In the genomic region with DNA sequence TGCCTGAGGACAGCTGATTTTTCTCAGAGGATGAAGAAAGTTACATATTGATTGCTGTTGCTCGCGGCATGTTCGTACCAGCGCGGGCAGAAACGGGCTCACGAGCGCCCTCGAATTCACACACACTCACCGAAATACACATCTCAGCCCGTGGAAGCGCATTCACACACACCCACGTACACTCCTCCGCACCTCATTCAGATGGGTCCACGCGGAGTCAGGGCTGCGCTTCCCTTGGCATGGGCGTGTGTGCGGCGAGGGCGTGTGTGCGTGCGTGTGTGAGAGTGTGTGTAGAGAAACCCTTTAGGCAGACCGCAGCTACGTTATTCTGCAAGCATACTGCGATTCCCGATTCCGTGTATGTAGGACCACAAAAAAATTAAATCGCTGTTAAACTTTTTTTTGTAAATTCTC, we compare ENCODE assay signal across 8 cellular contexts. TPM values are rescaled to one million over a fixed set of nuclear protein-coding genes. Genes with fewer than 3 reads are reported as not detected.
DNase-seq lines count a peak whose midpoint lies in the region; ATAC-seq and TF ChIP-seq lines count a peak whose summit lies in the region.

No MANE protein-coding gene starts in this region.

- H3F3A ChIP-seq in GM23338 (replicated peaks; ENCODE audit: low read depth) = peaks cover 16% of the 10 kb centered on the region

- H3K36me3 ChIP-seq in GM23338 (ENCODE audit: insufficient read depth) (no peaks in the 10 kb centered on the region), rectal smooth muscle tissue (ENCODE audit: control insufficient read depth, insufficient read depth, low read length) (no peaks in the 10 kb centered on the region)

- H3K27me3 Mint-ChIP-seq in GM23338 (ENCODE audit: insufficient read depth, low read depth, poor library complexity) = peaks cover 65% of the 10 kb centered on the region
- H3K27me3 Mint-ChIP-seq in activated CD8-positive, alpha-beta T cell treated with anti-CD3 and anti-CD28 coated beads for 36 hours = peaks cover 65% of the 10 kb centered on the region

- intact Hi-C loops in activated CD8-positive, alpha-beta T cell treated with anti-CD3 and anti-CD28 coated beads for 36 hours (cut with micrococcal nuclease) = no loop called here
- intact Hi-C loops in left cardiac atrium (cut with DNase I) = loop anchor here in 1 of 2 donors (5.0 to 10.0 kb wide), 4 partner anchors 228 to 1685 kb away; no protein-coding TSS in a partner anchor

- peak overlapping the region; percentile 89 for H3K4me3 Mint-ChIP-seq in GM23338
- H3K4me3 Mint-ChIP-seq in activated CD8-positive, alpha-beta T cell treated with anti-CD3 and anti-CD28 coated beads for 36 hours = peak overlapping the region; percentile 25

- CTCF ChIA-PET in activated CD8-positive, alpha-beta T cell treated with anti-CD3 and anti-CD28 coated beads for 36 hours (lab: Charles Lee) = interaction anchor here (1.4 kb wide), 1 partner anchor 43 kb away, joined by 3 read pairs; no protein-coding TSS in a partner anchor

- no peaks in the 10 kb centered on the region; the same call in 1 of the 3 replicates for H3K9me3 Mint-ChIP-seq in GM23338
- H3K9me3 Mint-ChIP-seq in activated CD8-positive, alpha-beta T cell treated with anti-CD3 and anti-CD28 coated beads for 36 hours = peaks cover 8% of the 10 kb centered on the region

- ATAC-seq in GM23338 (no peak), left cardiac atrium (peak in 1 of 2 donors; percentile 5), HG03280 (IDR thresholded peaks at IDR 0.05; ENCODE audit: unreplicated experiment) (no peak), GM21447 (IDR thresholded peaks at IDR 0.05; ENCODE audit: unreplicated experiment) (no peak)
- no peak for ATAC-seq in activated CD8-positive, alpha-beta T cell treated with anti-CD3 and anti-CD28 coated beads for 36 hours

- TF ChIP-seq CTCF in GM23338 (conservative IDR thresholded peaks at IDR 0.05; ENCODE audit: low read depth in 2 of 2) = no peak; a peak in 1 of 4 replicates
- no peak for TF ChIP-seq CTCF in activated CD8-positive, alpha-beta T cell treated with anti-CD3 and anti-CD28 coated beads for 36 hours (IDR thresholded peaks at IDR 0.05)

- no peaks in the 10 kb centered on the region for H3K36me3 Mint-ChIP-seq in GM23338 (ENCODE audit: low read depth)
- H3K36me3 Mint-ChIP-seq in activated CD8-positive, alpha-beta T cell treated with anti-CD3 and anti-CD28 coated beads for 36 hours (ENCODE audit: low read depth) = peaks cover 5% of the 10 kb centered on the region

- POLR2A ChIA-PET in activated CD8-positive, alpha-beta T cell treated with anti-CD3 and anti-CD28 coated beads for 36 hours (lab: Charles Lee) = no interaction called here

- H3K27me3 ChIP-seq in GM23338 (ENCODE audit: insufficient read depth) (peaks cover 66% of the 10 kb centered on the region), rectal smooth muscle tissue (ENCODE audit: control insufficient read depth, insufficient read depth, low read length) (peaks cover 9% of the 10 kb centered on the region)

- H3K4me3 ChIP-seq in GM23338 (peak overlapping the region; percentile 81), rectal smooth muscle tissue (ENCODE audit: low read length) (peak overlapping the region; percentile 69)

- no peak overlapping the region for H3K27ac Mint-ChIP-seq in GM23338
- no peak overlapping the region for H3K27ac Mint-ChIP-seq in activated CD8-positive, alpha-beta T cell treated with anti-CD3 and anti-CD28 coated beads for 36 hours

- H3K9ac ChIP-seq in rectal smooth muscle tissue (ENCODE audit: low read length) = no peak overlapping the region

- no peaks in the 10 kb centered on the region for H3K79me2 ChIP-seq in GM23338 (replicated peaks; ENCODE audit: insufficient read depth)

- H2AFZ ChIP-seq in GM23338 = peak overlapping the region; percentile 87

- H3K27ac ChIP-seq in GM23338 (ENCODE audit: low read depth) (no peak overlapping the region), rectal smooth muscle tissue (ENCODE audit: low read depth, low read length) (no peak overlapping the region)

- peak overlapping the region; percentile 92 for H3K4me2 ChIP-seq in GM23338

- H3K4me1 ChIP-seq in GM23338 (ENCODE audit: insufficient read depth) = peaks cover 11% of the 10 kb centered on the region
- no peaks in the 10 kb centered on the region for H3K4me1 ChIP-seq in rectal smooth muscle tissue (ENCODE audit: control insufficient read depth, insufficient read depth, low read length)

- peaks cover 23% of the 10 kb centered on the region for H3K4me1 Mint-ChIP-seq in GM23338
- H3K4me1 Mint-ChIP-seq in activated CD8-positive, alpha-beta T cell treated with anti-CD3 and anti-CD28 coated beads for 36 hours (ENCODE audit: low read depth) = peaks cover 36% of the 10 kb centered on the region

- H4K20me1 ChIP-seq in GM23338 (replicated peaks; ENCODE audit: insufficient read depth) = no peaks in the 10 kb centered on the region; the same call in 1 of the 2 replicates

- no peaks in the 10 kb centered on the region for H3K9me2 ChIP-seq in GM23338 (ENCODE audit: insufficient read depth)

- DNase-seq in GM23338 (ENCODE audit: low spot score) = peak; percentile 11
- DNase-seq in activated CD8-positive, alpha-beta T cell treated with anti-CD3 and anti-CD28 coated beads for 36 hours = peak; percentile 5
- DNase-seq in left cardiac atrium = peak; percentile 25
- DNase-seq in HK-2 (ENCODE audit: unreplicated experiment) = no peak
- DNase-seq in NCI-H2107 (lab: John Stamatoyannopoulos, UW) = no peak

TF ChIP-seq in GM23338, 12 proteins besides CTCF, POLR2A, EP300 and RAD21:
- peak; percentile 64 for TF ChIP-seq EZH2 (IDR thresholded peaks at IDR 0.05; ENCODE audit: low read depth, unreplicated experiment)
- TF ChIP-seq ZNF114 (CRISPR knock-in tag; IDR thresholded peaks at IDR 0.05) = no peak
- TF ChIP-seq, protein P1, sequence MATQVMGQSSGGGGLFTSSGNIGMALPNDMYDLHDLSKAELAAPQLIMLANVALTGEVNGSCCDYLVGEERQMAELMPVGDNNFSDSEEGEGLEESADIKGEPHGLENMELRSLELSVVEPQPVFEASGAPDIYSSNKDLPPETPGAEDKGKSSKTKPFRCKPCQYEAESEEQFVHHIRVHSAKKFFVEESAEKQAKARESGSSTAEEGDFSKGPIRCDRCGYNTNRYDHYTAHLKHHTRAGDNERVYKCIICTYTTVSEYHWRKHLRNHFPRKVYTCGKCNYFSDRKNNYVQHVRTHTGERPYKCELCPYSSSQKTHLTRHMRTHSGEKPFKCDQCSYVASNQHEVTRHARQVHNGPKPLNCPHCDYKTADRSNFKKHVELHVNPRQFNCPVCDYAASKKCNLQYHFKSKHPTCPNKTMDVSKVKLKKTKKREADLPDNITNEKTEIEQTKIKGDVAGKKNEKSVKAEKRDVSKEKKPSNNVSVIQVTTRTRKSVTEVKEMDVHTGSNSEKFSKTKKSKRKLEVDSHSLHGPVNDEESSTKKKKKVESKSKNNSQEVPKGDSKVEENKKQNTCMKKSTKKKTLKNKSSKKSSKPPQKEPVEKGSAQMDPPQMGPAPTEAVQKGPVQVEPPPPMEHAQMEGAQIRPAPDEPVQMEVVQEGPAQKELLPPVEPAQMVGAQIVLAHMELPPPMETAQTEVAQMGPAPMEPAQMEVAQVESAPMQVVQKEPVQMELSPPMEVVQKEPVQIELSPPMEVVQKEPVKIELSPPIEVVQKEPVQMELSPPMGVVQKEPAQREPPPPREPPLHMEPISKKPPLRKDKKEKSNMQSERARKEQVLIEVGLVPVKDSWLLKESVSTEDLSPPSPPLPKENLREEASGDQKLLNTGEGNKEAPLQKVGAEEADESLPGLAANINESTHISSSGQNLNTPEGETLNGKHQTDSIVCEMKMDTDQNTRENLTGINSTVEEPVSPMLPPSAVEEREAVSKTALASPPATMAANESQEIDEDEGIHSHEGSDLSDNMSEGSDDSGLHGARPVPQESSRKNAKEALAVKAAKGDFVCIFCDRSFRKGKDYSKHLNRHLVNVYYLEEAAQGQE (IDR thresholded peaks at IDR 0.05; ENCODE audit: unreplicated experiment) = no peak
- TF ChIP-seq, protein P2, sequence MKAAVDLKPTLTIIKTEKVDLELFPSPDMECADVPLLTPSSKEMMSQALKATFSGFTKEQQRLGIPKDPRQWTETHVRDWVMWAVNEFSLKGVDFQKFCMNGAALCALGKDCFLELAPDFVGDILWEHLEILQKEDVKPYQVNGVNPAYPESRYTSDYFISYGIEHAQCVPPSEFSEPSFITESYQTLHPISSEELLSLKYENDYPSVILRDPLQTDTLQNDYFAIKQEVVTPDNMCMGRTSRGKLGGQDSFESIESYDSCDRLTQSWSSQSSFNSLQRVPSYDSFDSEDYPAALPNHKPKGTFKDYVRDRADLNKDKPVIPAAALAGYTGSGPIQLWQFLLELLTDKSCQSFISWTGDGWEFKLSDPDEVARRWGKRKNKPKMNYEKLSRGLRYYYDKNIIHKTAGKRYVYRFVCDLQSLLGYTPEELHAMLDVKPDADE (IDR thresholded peaks at IDR 0.05) = no peak
- no peak for TF ChIP-seq NANOG (IDR thresholded peaks at IDR 0.05; ENCODE audit: borderline replicate concordance)
- no peak for TF ChIP-seq ZNF331 (CRISPR knock-in tag; IDR thresholded peaks at IDR 0.05; ENCODE audit: low read depth)
- TF ChIP-seq EZH2phosphoT487 (IDR thresholded peaks at IDR 0.05; ENCODE audit: unreplicated experiment) = no peak
- no peak for TF ChIP-seq JUNB (IDR thresholded peaks at IDR 0.05; ENCODE audit: unreplicated experiment)

RNA-seq across cellular contexts. Expression of a gene that starts 2.1 kb away (rescaled TPM):
- 1.3 and 1.4 TPM in 2 replicates for total RNA-seq in GM23338 (2014; rRNA removed; shearing (Covaris generic))
- 0.27 and 0.35 TPM in 2 replicates for polyA plus RNA-seq in GM23338 (2016; fragmentation: Nextera tagmentation; extraction: Ambion mirVana)
- total RNA-seq in activated CD8-positive, alpha-beta T cell treated with anti-CD3 and anti-CD28 coated beads for 36 hours = not detected
- 1 to 10 TPM; 2.7 to 3.1 TPM for total RNA-seq in left cardiac atrium

Comparison
In these comparisons a context has a peak if more than half of its experiments do, and no peak if none do; other contexts are left out.
1. DNase-seq: peak in GM23338 (single experiment), activated CD8-positive, alpha-beta T cell treated with anti-CD3 and anti-CD28 coated beads for 36 hours (single experiment) and left cardiac atrium (single experiment); none in HK-2 (single experiment) and NCI-H2107 (single experiment).